Comparison of ENCODE assay signal across 8 cellular contexts in genomic region chr4:4575284-4576211, GRCh38. TPM values are rescaled to one million over a fixed set of nuclear protein-coding genes. Genes with fewer than 3 reads are reported as not detected.
DNase-seq lines count a peak whose midpoint lies in the region; ATAC-seq lines count a peak whose summit lies in the region.

No MANE protein-coding gene starts in this region.

- H3K27ac ChIP-seq in CD4-positive, CD25-positive, alpha-beta regulatory T cell (ENCODE audit: insufficient read depth, low read length, poor library complexity, severe bottlenecking), result no peak overlapping the region
- peak overlapping the region; percentile 37 for H3K27ac ChIP-seq in HUES48 (ENCODE audit: low read depth, low read length)
- H3K27ac ChIP-seq in cingulate gyrus (ENCODE audit: low read depth, low read length), result peak overlapping the region; percentile 35

- H3K4me1 Mint-ChIP-seq in CD4-positive, CD25-positive, alpha-beta regulatory T cell, result peaks cover 0 to 22% (median 9%) of the 10 kb centered on the region in 4 donors
- H3K4me1 Mint-ChIP-seq in activated CD4-positive, alpha-beta T cell treated with anti-CD3 and anti-CD28 coated beads for 36 hours, result peaks cover 13% of the 10 kb centered on the region

- CTCF ChIA-PET in activated CD4-positive, alpha-beta T cell treated with anti-CD3 and anti-CD28 coated beads for 36 hours (lab: Charles Lee), result interaction anchor here (0.5 to 1.6 kb wide), 8 partner anchors 10 to 1245 kb away, joined by 3 to 6 read pairs (median 3); partner anchors contain the start of gene STX18

- peaks cover 18% of the 10 kb centered on the region for H3K36me3 Mint-ChIP-seq in CD4-positive, CD25-positive, alpha-beta regulatory T cell
- peaks cover 2% of the 10 kb centered on the region for H3K36me3 Mint-ChIP-seq in activated CD4-positive, alpha-beta T cell treated with anti-CD3 and anti-CD28 coated beads for 36 hours (ENCODE audit: low read depth)

- H3K4me3 Mint-ChIP-seq in CD4-positive, CD25-positive, alpha-beta regulatory T cell, result peak overlapping the region; percentile 81 to 92 (median 83)
- peak overlapping the region; percentile 60 for H3K4me3 Mint-ChIP-seq in activated CD4-positive, alpha-beta T cell treated with anti-CD3 and anti-CD28 coated beads for 36 hours

- no peaks in the 10 kb centered on the region for H3K36me3 ChIP-seq in CD4-positive, CD25-positive, alpha-beta regulatory T cell (ENCODE audit: control insufficient read depth, insufficient read depth, low read length)
- H3K36me3 ChIP-seq in HUES48 (ENCODE audit: control insufficient read depth, insufficient read depth, low read length), result no peaks in the 10 kb centered on the region

- peak overlapping the region; percentile 15 to 76 (median 42) for H3K27ac Mint-ChIP-seq in CD4-positive, CD25-positive, alpha-beta regulatory T cell
- H3K27ac Mint-ChIP-seq in activated CD4-positive, alpha-beta T cell treated with anti-CD3 and anti-CD28 coated beads for 36 hours, result no peak overlapping the region

- POLR2A ChIA-PET in activated CD4-positive, alpha-beta T cell treated with anti-CD3 and anti-CD28 coated beads for 36 hours (lab: Charles Lee), result interaction anchor here (0.6 kb wide), 1 partner anchor 363 kb away, joined by 3 read pairs; no protein-coding TSS in a partner anchor

- no peaks in the 10 kb centered on the region for H3K4me1 ChIP-seq in CD4-positive, CD25-positive, alpha-beta regulatory T cell (ENCODE audit: control insufficient read depth, insufficient read depth, low read length, poor library complexity, severe bottlenecking)
- H3K4me1 ChIP-seq in HUES48 (ENCODE audit: control insufficient read depth, insufficient read depth, low read length), result peaks cover 17% of the 10 kb centered on the region; the same call in 1 of the 2 replicates

- ATAC-seq in CD4-positive, CD25-positive, alpha-beta regulatory T cell (ENCODE audit: low read depth in 2 of 2), result peak; percentile 76 to 77
- ATAC-seq in GM19463 (IDR thresholded peaks at IDR 0.05; ENCODE audit: unreplicated experiment), result peak; percentile 85
- peak; percentile 86 for ATAC-seq in activated CD4-positive, alpha-beta T cell treated with anti-CD3 and anti-CD28 coated beads for 36 hours

- peak; percentile 39 to 65 (median 59) for DNase-seq in CD4-positive, CD25-positive, alpha-beta regulatory T cell
- peak; percentile 78 for DNase-seq in activated CD4-positive, alpha-beta T cell treated with anti-CD3 and anti-CD28 coated beads for 36 hours
- DNase-seq in left kidney (ENCODE audit: low read depth, low spot score), result peak; percentile 91
- peak; percentile 40 to 59 for DNase-seq in stimulated activated CD4-positive, alpha-beta T cell treated with anti-CD3 and anti-CD28 coated beads, Interleukin-2, amount 100 ng/mL, for 48 hours
- DNase-seq in NCI-H82 treated with DMSO at 0.1 percent for 48 hours (lab: John Stamatoyannopoulos, UW; ENCODE audit: unreplicated experiment), result no peak

- H3K9ac ChIP-seq in HUES48 (ENCODE audit: low read depth, low read length), result peak overlapping the region; percentile 30

- intact Hi-C loops in activated CD4-positive, alpha-beta T cell treated with anti-CD3 and anti-CD28 coated beads for 36 hours (cut with DNase I, micrococcal nuclease), result loop anchor here in 1 of 2 experiments (1.0 kb wide), 3 partner anchors 33 to 188 kb away; partner anchors contain the start of genes NSG1 and STX18

- H3K27me3 ChIP-seq in CD4-positive, CD25-positive, alpha-beta regulatory T cell (ENCODE audit: control insufficient read depth, insufficient read depth, low read length), result no peaks in the 10 kb centered on the region
- peaks cover 7% of the 10 kb centered on the region for H3K27me3 ChIP-seq in HUES48 (ENCODE audit: control insufficient read depth, insufficient read depth, low read length)

- no peaks in the 10 kb centered on the region for H3K9me3 ChIP-seq in CD4-positive, CD25-positive, alpha-beta regulatory T cell (ENCODE audit: control insufficient read depth in 2 of 2, low read length in 2 of 2)
- H3K9me3 ChIP-seq in HUES48 (ENCODE audit: control insufficient read depth, insufficient read depth, low read length), result no peaks in the 10 kb centered on the region

- peak overlapping the region; percentile 73 for H3K4me3 ChIP-seq in CD4-positive, CD25-positive, alpha-beta regulatory T cell (ENCODE audit: low read depth, low read length)
- peak overlapping the region; percentile 61 for H3K4me3 ChIP-seq in HUES48 (ENCODE audit: low read depth, low read length)

- peaks cover 5% of the 10 kb centered on the region for H3K27me3 Mint-ChIP-seq in CD4-positive, CD25-positive, alpha-beta regulatory T cell
- H3K27me3 Mint-ChIP-seq in activated CD4-positive, alpha-beta T cell treated with anti-CD3 and anti-CD28 coated beads for 36 hours, result no peaks in the 10 kb centered on the region

- H3K9me3 Mint-ChIP-seq in CD4-positive, CD25-positive, alpha-beta regulatory T cell, result peaks cover 0 to 2% (median 0%) of the 10 kb centered on the region in 7 donors
- no peaks in the 10 kb centered on the region for H3K9me3 Mint-ChIP-seq in activated CD4-positive, alpha-beta T cell treated with anti-CD3 and anti-CD28 coated beads for 36 hours (ENCODE audit: low read depth)

RNA-seq across cellular contexts. Expression of gene STX18, which starts 33.7 kb away (rescaled TPM):
- 20.2 TPM for total RNA-seq in CD4-positive, CD25-positive, alpha-beta regulatory T cell
- 10 to 100 TPM; 15.9 to 27.2 (median 24.8) TPM for polyA plus RNA-seq in CD4-positive, CD25-positive, alpha-beta regulatory T cell
- total RNA-seq in activated CD4-positive, alpha-beta T cell treated with anti-CD3 and anti-CD28 coated beads for 36 hours, result 10 to 100 TPM; 25.3 to 33.5 TPM
